19 cellular contexts compared by ENCODE assay signal in the genomic region with DNA sequence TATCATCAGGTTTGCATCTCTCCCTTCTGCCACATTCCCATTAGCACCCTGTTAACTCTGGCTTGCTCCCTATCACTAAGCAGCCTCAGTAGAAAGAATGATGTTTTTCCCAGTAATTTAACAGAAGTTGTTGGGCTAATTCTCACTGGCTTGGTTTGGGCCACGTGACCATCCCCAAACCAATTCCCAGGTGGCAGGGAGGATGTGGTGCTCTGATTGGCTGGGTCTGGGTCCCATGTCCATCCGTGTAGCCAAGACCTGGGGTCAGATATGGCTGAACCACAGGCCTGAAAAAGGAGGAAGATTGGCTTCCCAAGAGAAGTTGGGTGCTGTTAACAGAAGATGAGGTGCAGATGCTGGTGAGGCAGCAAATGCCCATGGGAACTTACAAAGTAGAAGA.
DNase-seq lines count a peak whose midpoint lies in the region; ATAC-seq, FAIRE-seq and TF ChIP-seq lines count a peak whose summit lies in the region.
"Had no signal": no experiment of that assay in that cellular context is flagged by ENCODE, and none has a peak within 500 bp of the region (broad histone marks: within the 10 kb centered on the region; RNA-seq: fewer than 3 reads in every experiment).

No MANE protein-coding gene starts in this region.

- H3K23me2 ChIP-seq in H1 (ENCODE audit: low read depth, low read length) = no peaks in the 10 kb centered on the region

- no peak overlapping the region for H2AK5ac ChIP-seq in H1 (ENCODE audit: low read depth, low read length)

- H2BK120ac ChIP-seq in H1 (replicated peaks; ENCODE audit: low read depth, low read length) = no peak overlapping the region

- no peaks in the 10 kb centered on the region for H3K36me3 Mint-ChIP-seq in progenitor cell of endocrine pancreas (ENCODE audit: insufficient read depth)
- no peaks in the 10 kb centered on the region for H3K36me3 Mint-ChIP-seq in naive thymus-derived CD4-positive, alpha-beta T cell
- H3K36me3 Mint-ChIP-seq: CD8-positive, alpha-beta T cell had no signal

- H3K27me3 Mint-ChIP-seq in progenitor cell of endocrine pancreas = peaks cover 14% of the 10 kb centered on the region
- H3K27me3 Mint-ChIP-seq in naive thymus-derived CD4-positive, alpha-beta T cell = peaks cover 0 to 52% (median 15%) of the 10 kb centered on the region in 5 donors

- H3K79me2 ChIP-seq in H1 (ENCODE audit: control insufficient read depth in 1 of 2, insufficient read depth in 2 of 2, low read length in 2 of 2) (no peaks in the 10 kb centered on the region), osteoblast (ENCODE audit: insufficient read depth, low read length) (no peaks in the 10 kb centered on the region)

- H3K4me2 ChIP-seq in H1 (ENCODE audit: insufficient read depth in 1 of 2, low read depth in 2 of 2, low read length in 2 of 2) (no peak overlapping the region), osteoblast (ENCODE audit: insufficient read depth, low read length) (no peak overlapping the region)
- H3K4me2 ChIP-seq: BLaER1 had no signal

- H2AFZ ChIP-seq in H1 (ENCODE audit: low read length) = peak overlapping the region; percentile 20; the same call in 1 of the 2 replicates
- peak overlapping the region; percentile 7 for H2AFZ ChIP-seq in osteoblast (ENCODE audit: low read length)

- TF ChIP-seq CTCF in right atrium auricular region (IDR thresholded peaks at IDR 0.05) (no peak), H1 (IDR thresholded peaks at IDR 0.05; ENCODE audit: control extremely low read depth in 1 of 3, insufficient read depth in 1 of 3, low read depth in 1 of 3, low read length in 3 of 3) (no peak), osteoblast (IDR thresholded peaks at IDR 0.05; ENCODE audit: extremely low read depth, low read depth, low read length) (no peak), left lung (IDR thresholded peaks at IDR 0.05) (no peak), D721Med (IDR thresholded peaks at IDR 0.05; ENCODE audit: insufficient read depth, missing control alignments) (no peak), progenitor cell of endocrine pancreas (IDR thresholded peaks at IDR 0.05; ENCODE audit: unreplicated experiment) (no peak)

- H3K36me3 ChIP-seq in right atrium auricular region (no peaks in the 10 kb centered on the region), H1 (ENCODE audit: control insufficient read depth in 2 of 4, insufficient read depth in 4 of 4, low read length in 3 of 4) (no peaks in the 10 kb centered on the region), osteoblast (ENCODE audit: insufficient read depth, low read length) (no peaks in the 10 kb centered on the region), left lung (no peaks in the 10 kb centered on the region)
- H3K36me3 ChIP-seq in naive thymus-derived CD4-positive, alpha-beta T cell (ENCODE audit: control insufficient read depth in 2 of 3, insufficient read depth in 3 of 3, low read length in 3 of 3) = no peaks in the 10 kb centered on the region
- H3K36me3 ChIP-seq: BLaER1 had no signal

- no peak overlapping the region for H3K14ac ChIP-seq in H1 (ENCODE audit: insufficient read length)

- H3K9me3 ChIP-seq in right atrium auricular region (no peaks in the 10 kb centered on the region), H1 (ENCODE audit: insufficient read depth in 2 of 2, low read depth in 1 of 2, low read length in 1 of 2) (no peaks in the 10 kb centered on the region), osteoblast (ENCODE audit: low read depth, low read length) (no peaks in the 10 kb centered on the region), left lung (no peaks in the 10 kb centered on the region)
- H3K9me3 ChIP-seq in naive thymus-derived CD4-positive, alpha-beta T cell (ENCODE audit: control insufficient read depth in 2 of 3, low read length in 3 of 3) = no peaks in the 10 kb centered on the region
- H3K9me3 ChIP-seq: BLaER1 had no signal

- intact Hi-C loops in cardiac septum (cut with DNase I) (no loop called here), left lung (cut with DNase I) (no loop called here)
- intact Hi-C loops in naive thymus-derived CD4-positive, alpha-beta T cell (cut with micrococcal nuclease) = no loop called here

- no peak overlapping the region for H3K27ac Mint-ChIP-seq in progenitor cell of endocrine pancreas
- no peak overlapping the region for H3K27ac Mint-ChIP-seq in naive thymus-derived CD4-positive, alpha-beta T cell
- H3K27ac Mint-ChIP-seq: CD8-positive, alpha-beta T cell had no signal

- no peak overlapping the region for H4K91ac ChIP-seq in H1 (replicated peaks; ENCODE audit: insufficient read length, low read length)

- H3K4ac ChIP-seq in H1 (replicated peaks; ENCODE audit: insufficient read length, low read depth, low read length) = no peak overlapping the region

- H3K4me1 Mint-ChIP-seq in progenitor cell of endocrine pancreas (ENCODE audit: low read depth) = peaks cover 7% of the 10 kb centered on the region
- peaks cover 0 to 1% (median 0%) of the 10 kb centered on the region in 7 donors for H3K4me1 Mint-ChIP-seq in naive thymus-derived CD4-positive, alpha-beta T cell

- H2BK12ac ChIP-seq in H1 (ENCODE audit: low read depth, low read length) = no peak overlapping the region; the same call in 1 of the 2 replicates

- H3K9me3 Mint-ChIP-seq in progenitor cell of endocrine pancreas (ENCODE audit: low read depth) = no peaks in the 10 kb centered on the region
- H3K9me3 Mint-ChIP-seq in naive thymus-derived CD4-positive, alpha-beta T cell = peaks cover 0 to 10% (median 0%) of the 10 kb centered on the region in 11 donors
- H3K9me3 Mint-ChIP-seq: CD8-positive, alpha-beta T cell had no signal

- TF ChIP-seq POLR2A in H1 (IDR thresholded peaks at IDR 0.05; ENCODE audit: control extremely low read depth in 1 of 2, low read depth in 2 of 2, low read length in 2 of 2) = no peak

- FAIRE-seq in H1 (lab: Jason Lieb, UNC) (no peak), D721Med (lab: Jason Lieb, UNC) (no peak)
- FAIRE-seq: HepG2 had no signal

- no peak overlapping the region for H2BK15ac ChIP-seq in H1 (ENCODE audit: low read length)

- CTCF ChIA-PET in H1 (lab: Charles Lee; ENCODE audit: partially characterized antibody) = interaction anchor here (1.2 kb wide), 1 partner anchor 79 kb away, joined by 5 read pairs; no protein-coding TSS in a partner anchor
- CTCF ChIA-PET in naive thymus-derived CD4-positive, alpha-beta T cell (lab: Charles Lee) = no interaction called here

- no peak overlapping the region for H2BK5ac ChIP-seq in H1 (ENCODE audit: low read depth, low read length)

- no peak overlapping the region for H3K18ac ChIP-seq in H1 (ENCODE audit: extremely low read depth, low read length)

- H3K9ac ChIP-seq in H1 (replicated peaks in 1 of 4; ENCODE audit: extremely low read depth in 1 of 4, low read depth in 3 of 4, low read length in 3 of 4) = no peak overlapping the region
- H3K9ac ChIP-seq: BLaER1 had no signal

- H4K5ac ChIP-seq in H1 (ENCODE audit: insufficient read length, low read depth, low read length) = no peak overlapping the region

- H3K79me1 ChIP-seq in H1 (ENCODE audit: low read depth, low read length) = no peaks in the 10 kb centered on the region

- no peak for TF ChIP-seq RAD21 in H1 (IDR thresholded peaks at IDR 0.05 in 1 of 2, conservative IDR thresholded peaks at IDR 0.05 in 1 of 2; ENCODE audit: low read depth in 2 of 2, low read length in 2 of 2)

- DNase-seq in right atrium auricular region (ENCODE audit: low spot score) = no peak
- DNase-seq in cardiac septum (ENCODE audit: low spot score) = no peak
- DNase-seq in H1 (ENCODE audit: low read depth in 1 of 2, low spot score in 2 of 2) = no peak
- DNase-seq in osteoblast (ENCODE audit: insufficient read length, low spot score, missing footprints) = no peak
- DNase-seq in left lung = no peak
- DNase-seq in D721Med (ENCODE audit: insufficient read length, low spot score) = no peak
- no peak for DNase-seq in progenitor cell of endocrine pancreas (ENCODE audit: low spot score, unreplicated experiment)
- no peak for DNase-seq in naive thymus-derived CD4-positive, alpha-beta T cell
- DNase-seq: CD8-positive, alpha-beta T cell; DMS79; Kasumi-1; NCI-H1105 treated with DMSO at 0.1 percent for 48 hours; NCI-H1694 treated with DMSO at 0.1 percent for 48 hours; NCI-H2107; NCI-H2227 treated with DMSO at 0.1 percent for 48 hours; NCI-H524 treated with DMSO at 0.1 percent for 48 hours had no signal

- 85% methylated on average over 2 of the region's 2 CpGs; no CpG with 5 or more reads in 1 of the 2 experiments for WGBS in H1 (ENCODE audit: extremely low coverage in 1 of 2, insufficient coverage in 1 of 2, insufficient read length in 1 of 2, insufficient replicate concordance in 2 of 2, low coverage in 1 of 2, low lambda C conversion rate in 2 of 2, missing lambda C conversion rate in 1 of 2), 2 experiments

- POLR2A ChIA-PET in H1 (lab: Charles Lee; ENCODE audit: partially characterized antibody) = no interaction called here
- POLR2A ChIA-PET in naive thymus-derived CD4-positive, alpha-beta T cell (lab: Charles Lee) = no interaction called here

- H4K20me1 ChIP-seq in H1 (replicated peaks in 1 of 2; ENCODE audit: control insufficient read depth in 1 of 2, insufficient read depth in 2 of 2, low read length in 2 of 2) (no peaks in the 10 kb centered on the region), osteoblast (ENCODE audit: insufficient read depth, low read length) (no peaks in the 10 kb centered on the region)
- H4K20me1 ChIP-seq: BLaER1 had no signal

- H3K56ac ChIP-seq in H1 (replicated peaks; ENCODE audit: insufficient read length, low read depth, low read length) = no peak overlapping the region

- no peak for TF ChIP-seq EP300 in H1 (IDR thresholded peaks at IDR 0.05; ENCODE audit: borderline replicate concordance in 1 of 2, low read depth in 2 of 2, low read length in 2 of 2)

- H3K27ac ChIP-seq in right atrium auricular region (peak overlapping the region; percentile 69 to 90), H1 (ENCODE audit: low read depth, low read length) (no peak overlapping the region), osteoblast (ENCODE audit: low read depth, low read length) (no peak overlapping the region), left lung (no peak overlapping the region)
- no peak overlapping the region for H3K27ac ChIP-seq in naive thymus-derived CD4-positive, alpha-beta T cell (ENCODE audit: low read depth, low read length)
- H3K27ac ChIP-seq: BLaER1 had no signal

- H2BK20ac ChIP-seq in H1 (ENCODE audit: low read length) = no peak overlapping the region

- no peak for ATAC-seq in left lung
- ATAC-seq in naive thymus-derived CD4-positive, alpha-beta T cell = no peak
- ATAC-seq: CD8-positive, alpha-beta T cell; HCT116; HepG2 had no signal

- no peak overlapping the region for H3K23ac ChIP-seq in H1 (ENCODE audit: insufficient read length)

- H3K4me1 ChIP-seq in right atrium auricular region (peaks cover 0 to 32% of the 10 kb centered on the region in 2 donors), H1 (replicated peaks in 1 of 4; ENCODE audit: control insufficient read depth in 3 of 4, insufficient read depth in 4 of 4, low read length in 3 of 4) (peaks cover 0 to 7% (median 4%) of the 10 kb centered on the region in 4 experiments; a peak in 5 of 7 replicates), osteoblast (ENCODE audit: insufficient read depth, low read length) (peaks cover 9% of the 10 kb centered on the region), left lung (no peaks in the 10 kb centered on the region)
- H3K4me1 ChIP-seq in naive thymus-derived CD4-positive, alpha-beta T cell (ENCODE audit: control insufficient read depth in 2 of 2, insufficient read depth in 2 of 2, low read length in 2 of 2) = no peaks in the 10 kb centered on the region

- H3K27me3 ChIP-seq in right atrium auricular region = no peaks in the 10 kb centered on the region
- no peaks in the 10 kb centered on the region; a peak in 1 of 7 replicates for H3K27me3 ChIP-seq in H1 (replicated peaks in 1 of 4; ENCODE audit: control insufficient read depth in 3 of 4, extremely low read depth in 1 of 4, insufficient read depth in 3 of 4, low read length in 3 of 4)
- H3K27me3 ChIP-seq in osteoblast (ENCODE audit: insufficient read depth, low read length) = no peaks in the 10 kb centered on the region
- H3K27me3 ChIP-seq in left lung = peaks cover 0 to 23% of the 10 kb centered on the region in 2 donors
- H3K27me3 ChIP-seq in naive thymus-derived CD4-positive, alpha-beta T cell (ENCODE audit: control insufficient read depth in 2 of 2, insufficient read depth in 2 of 2, low read length in 2 of 2) = no peaks in the 10 kb centered on the region
- H3K27me3 ChIP-seq: BLaER1 had no signal

- no peak overlapping the region for H4K8ac ChIP-seq in H1 (ENCODE audit: extremely low read depth, insufficient read depth, low read length)

- H3K4me3 ChIP-seq in right atrium auricular region (no peak overlapping the region), H1 (ENCODE audit: extremely low read depth in 1 of 4, insufficient read depth in 2 of 4, low read depth in 3 of 4, low read length in 4 of 4) (no peak overlapping the region), osteoblast (ENCODE audit: insufficient read depth, low read length) (no peak overlapping the region), left lung (no peak overlapping the region)
- H3K4me3 ChIP-seq in naive thymus-derived CD4-positive, alpha-beta T cell (ENCODE audit: low read length) = no peak overlapping the region
- H3K4me3 ChIP-seq: BLaER1 had no signal

- no peak overlapping the region for H3K4me3 Mint-ChIP-seq in progenitor cell of endocrine pancreas (ENCODE audit: low read depth)
- H3K4me3 Mint-ChIP-seq in naive thymus-derived CD4-positive, alpha-beta T cell = no peak overlapping the region
- H3K4me3 Mint-ChIP-seq: CD8-positive, alpha-beta T cell had no signal

Comparison
In these comparisons a context has a peak if more than half of its experiments do, and no peak if none do; other contexts are left out.
1. H3K27ac ChIP-seq: peak in right atrium auricular region (2 of 2); none in H1 (single experiment), osteoblast (single experiment), left lung (0 of 2) and naive thymus-derived CD4-positive, alpha-beta T cell (single experiment).